ENCODE assay signal across 19 cellular contexts in genomic region chr22:46586531-46587011, GRCh38. TPM values are rescaled to one million over a fixed set of nuclear protein-coding genes. Genes with fewer than 3 reads are reported as not detected.
DNase-seq lines count a peak whose midpoint lies in the region; ATAC-seq, FAIRE-seq and TF ChIP-seq lines count a peak whose summit lies in the region.
"Had no signal": no experiment of that assay in that cellular context is flagged by ENCODE, and none has a peak within 500 bp of the region (broad histone marks: within the 10 kb centered on the region; RNA-seq: fewer than 3 reads in every experiment).

No MANE protein-coding gene starts in this region.

- H3K27me3 Mint-ChIP-seq in activated CD8-positive, alpha-beta memory T cell treated with anti-CD3 and anti-CD28 coated beads, Interleukin-2, amount 10 ng/mL, durations not matched to agents 7 days and 5 days = no peaks in the 10 kb centered on the region
- H3K27me3 Mint-ChIP-seq in chondrocyte (ENCODE audit: low read depth) = no peaks in the 10 kb centered on the region

- WGBS in small intestine, 3 donors = 43 to 68% (median 64%) methylated on average over 12 of the region's 12 CpGs

- H3K27ac Mint-ChIP-seq in activated CD8-positive, alpha-beta memory T cell treated with anti-CD3 and anti-CD28 coated beads, Interleukin-2, amount 10 ng/mL, durations not matched to agents 7 days and 5 days = peak overlapping the region; percentile 78
- H3K27ac Mint-ChIP-seq in chondrocyte (ENCODE audit: unreplicated experiment) = no peak overlapping the region

- TF ChIP-seq CTCF in HEK293 (tag by site-specific recombination; IDR thresholded peaks at IDR 0.05) (no peak), chondrocyte (IDR thresholded peaks at IDR 0.05) (no peak)

- H3K36me3 Mint-ChIP-seq in activated CD8-positive, alpha-beta memory T cell treated with anti-CD3 and anti-CD28 coated beads, Interleukin-2, amount 10 ng/mL, durations not matched to agents 7 days and 5 days = no peaks in the 10 kb centered on the region
- no peaks in the 10 kb centered on the region for H3K36me3 Mint-ChIP-seq in chondrocyte (ENCODE audit: low read depth)

- DNase-seq in activated CD8-positive, alpha-beta memory T cell treated with anti-CD3 and anti-CD28 coated beads, Interleukin-2, amount 10 ng/mL, durations not matched to agents 7 days and 5 days = no peak
- DNase-seq in activated CD8-positive, alpha-beta memory T cell treated with anti-CD3 and anti-CD28 coated beads, Interleukin-2, amount 50 U/mL, for 48 hours = no peak
- DNase-seq in chondrocyte (ENCODE audit: low spot score) (peak; percentile 78), small intestine (peak; percentile 77), frontal cortex (ENCODE audit: low spot score in 2 of 2) (no peak), NOMO-1 treated with dmso at 0.1 percent for 144 hours (lab: John Stamatoyannopoulos, UW; ENCODE audit: unreplicated experiment) (no peak), COLO829 (ENCODE audit: low spot score) (no peak)
- DNase-seq: activated T-cell treated with anti-CD3 and anti-CD28 coated beads for 4 hours; adrenal gland; cerebellar nuclear complex; COR-L47; gastrocnemius medialis; GF-D8; MV-4-11; NCI-H2107; NCI-H526 treated with DMSO at 0.1 percent for 48 hours; stimulated activated CD4-positive, alpha-beta T cell treated with anti-CD3 and anti-CD28 coated beads, Interleukin-4, amount 100 ng/mL, for 1 hour had no signal

- H3K9me3 Mint-ChIP-seq in activated CD8-positive, alpha-beta memory T cell treated with anti-CD3 and anti-CD28 coated beads, Interleukin-2, amount 10 ng/mL, durations not matched to agents 7 days and 5 days (ENCODE audit: low read depth) = no peaks in the 10 kb centered on the region
- H3K9me3 Mint-ChIP-seq in chondrocyte (ENCODE audit: low read depth) = no peaks in the 10 kb centered on the region

- H3K4me1 Mint-ChIP-seq in activated CD8-positive, alpha-beta memory T cell treated with anti-CD3 and anti-CD28 coated beads, Interleukin-2, amount 10 ng/mL, durations not matched to agents 7 days and 5 days = peaks cover 36% of the 10 kb centered on the region
- H3K4me1 Mint-ChIP-seq in chondrocyte (ENCODE audit: low read depth) = peaks cover 28% of the 10 kb centered on the region

- H3K4me1 ChIP-seq in HEK293 (ENCODE audit: control insufficient read depth, insufficient read depth, low read length) = peaks cover 9% of the 10 kb centered on the region
- H3K4me1 ChIP-seq in small intestine (ENCODE audit: control insufficient read depth in 2 of 2, insufficient read depth in 1 of 2, low read depth in 1 of 2, low read length in 1 of 2) = peaks cover 6 to 20% of the 10 kb centered on the region in 2 donors

- POLR2A ChIA-PET in HEK293 (lab: Yijun Ruan, JAX) = no interaction called here

- H3K4me3 ChIP-seq in HEK293 (ENCODE audit: low read depth, low read length) (no peak overlapping the region), small intestine (ENCODE audit: low read depth in 1 of 2, low read length in 2 of 2) (no peak overlapping the region)
- H3K4me3 ChIP-seq: adrenal gland, gastrocnemius medialis, right lobe of liver had no signal

- H3K36me3 ChIP-seq in HEK293 (ENCODE audit: control insufficient read depth in 2 of 2, insufficient read depth in 1 of 2, low read length in 2 of 2) = no peaks in the 10 kb centered on the region
- no peaks in the 10 kb centered on the region for H3K36me3 ChIP-seq in small intestine (ENCODE audit: control insufficient read depth in 2 of 2, insufficient read depth in 2 of 2, low read length in 2 of 2)
- H3K36me3 ChIP-seq: adrenal gland, gastrocnemius medialis, right lobe of liver had no signal

- H3K27me3 ChIP-seq in small intestine (ENCODE audit: control insufficient read depth in 2 of 2, insufficient read depth in 2 of 2, low read length in 2 of 2) = no peaks in the 10 kb centered on the region
- H3K27me3 ChIP-seq: adrenal gland, gastrocnemius medialis, right lobe of liver had no signal

- CTCF ChIA-PET in activated CD8-positive, alpha-beta memory T cell treated with anti-CD3 and anti-CD28 coated beads, Interleukin-2, amount 10 ng/mL, durations not matched to agents 7 days and 5 days (lab: Charles Lee) = interaction anchor here (0.9 to 2.2 kb wide), 2 partner anchors 9 to 23 kb away, joined by 3 to 6 read pairs; no protein-coding TSS in a partner anchor
- CTCF ChIA-PET in HEK293 (lab: Yijun Ruan, JAX) = interaction anchor here (0.6 to 1.0 kb wide), 2 partner anchors 90 to 212 kb away, joined by 3 read pairs; no protein-coding TSS in a partner anchor

- ATAC-seq in activated CD8-positive, alpha-beta memory T cell treated with anti-CD3 and anti-CD28 coated beads, Interleukin-2, amount 10 ng/mL, durations not matched to agents 7 days and 5 days = no peak
- ATAC-seq: gastrocnemius medialis had no signal

- FAIRE-seq in small intestine (lab: Jason Lieb, UNC) (no peak), frontal cortex (lab: Jason Lieb, UNC) (no peak)

- H3K27ac ChIP-seq in HEK293 (ENCODE audit: extremely low read depth, low read depth, low read length) (no peak overlapping the region), small intestine (ENCODE audit: low read depth in 1 of 2, low read length in 1 of 2) (no peak overlapping the region)
- H3K27ac ChIP-seq: gastrocnemius medialis, right lobe of liver had no signal

- no peak overlapping the region for H3K4me3 Mint-ChIP-seq in activated CD8-positive, alpha-beta memory T cell treated with anti-CD3 and anti-CD28 coated beads, Interleukin-2, amount 10 ng/mL, durations not matched to agents 7 days and 5 days
- no peak overlapping the region for H3K4me3 Mint-ChIP-seq in chondrocyte (ENCODE audit: unreplicated experiment)

- H3K9me3 ChIP-seq in HEK293 (ENCODE audit: control insufficient read depth, insufficient read depth, low read depth, low read length) (no peaks in the 10 kb centered on the region), small intestine (ENCODE audit: control insufficient read depth, low read depth) (no peaks in the 10 kb centered on the region)
- H3K9me3 ChIP-seq: adrenal gland, gastrocnemius medialis, right lobe of liver had no signal

TF ChIP-seq in HEK293, 187 proteins besides CTCF, POLR2A, EP300 and RAD21:
- TF ChIP-seq KLF1 (tag by site-specific recombination; IDR thresholded peaks at IDR 0.05) (no peak), ZNF10 (tag by site-specific recombination; IDR thresholded peaks at IDR 0.05) (peak; percentile 68; the same call in 1 of the 2 replicates), GLIS2 (tag by site-specific recombination; IDR thresholded peaks at IDR 0.05) (peak; percentile 4; the same call in 1 of the 2 replicates)

RNA-seq across cellular contexts. Expression of gene GRAMD4, which starts 33.6 kb away (rescaled TPM):
- 10 to 100 TPM; 35.4 to 44.6 TPM for total RNA-seq in activated CD8-positive, alpha-beta memory T cell treated with anti-CD3 and anti-CD28 coated beads, Interleukin-2, amount 10 ng/mL, durations not matched to agents 7 days and 5 days
- 23.8 to 44.8 TPM (median 31.7 TPM) in 3 replicates for total RNA-seq in chondrocyte
- polyA plus RNA-seq in small intestine = 10 to 100 TPM; 30.5 to 64.9 (median 43.2) TPM
- total RNA-seq in frontal cortex = 49.7 TPM

RNA-seq across cellular contexts. Expression of gene CELSR1, which starts 49.2 kb away (rescaled TPM):
- under 1 TPM; 0.06 to 0.12 TPM for total RNA-seq in activated CD8-positive, alpha-beta memory T cell treated with anti-CD3 and anti-CD28 coated beads, Interleukin-2, amount 10 ng/mL, durations not matched to agents 7 days and 5 days
- total RNA-seq in chondrocyte (27.9 to 42.7 TPM (median 29.8 TPM) in 3 replicates), frontal cortex (2.0 TPM)
- polyA plus RNA-seq in small intestine = 1 to 10 TPM in 1 of 3 donors, under 1 TPM in 1, not detected in 1; 0.27 to 1.9 TPM

Comparison
In these comparisons a context has a peak if more than half of its experiments do, and no peak if none do; other contexts are left out.
1. DNase-seq: peak in chondrocyte (single experiment) and small intestine (single experiment); none in activated CD8-positive, alpha-beta memory T cell treated with anti-CD3 and anti-CD28 coated beads, Interleukin-2, amount 10 ng/mL, durations not matched to agents 7 days and 5 days (single experiment), activated CD8-positive, alpha-beta memory T cell treated with anti-CD3 and anti-CD28 coated beads, Interleukin-2, amount 50 U/mL, for 48 hours (single experiment), frontal cortex (0 of 2), NOMO-1 treated with dmso at 0.1 percent for 144 hours (single experiment) and COLO829 (single experiment).